ENCODE assay signal across 11 cellular contexts in the genomic region with DNA sequence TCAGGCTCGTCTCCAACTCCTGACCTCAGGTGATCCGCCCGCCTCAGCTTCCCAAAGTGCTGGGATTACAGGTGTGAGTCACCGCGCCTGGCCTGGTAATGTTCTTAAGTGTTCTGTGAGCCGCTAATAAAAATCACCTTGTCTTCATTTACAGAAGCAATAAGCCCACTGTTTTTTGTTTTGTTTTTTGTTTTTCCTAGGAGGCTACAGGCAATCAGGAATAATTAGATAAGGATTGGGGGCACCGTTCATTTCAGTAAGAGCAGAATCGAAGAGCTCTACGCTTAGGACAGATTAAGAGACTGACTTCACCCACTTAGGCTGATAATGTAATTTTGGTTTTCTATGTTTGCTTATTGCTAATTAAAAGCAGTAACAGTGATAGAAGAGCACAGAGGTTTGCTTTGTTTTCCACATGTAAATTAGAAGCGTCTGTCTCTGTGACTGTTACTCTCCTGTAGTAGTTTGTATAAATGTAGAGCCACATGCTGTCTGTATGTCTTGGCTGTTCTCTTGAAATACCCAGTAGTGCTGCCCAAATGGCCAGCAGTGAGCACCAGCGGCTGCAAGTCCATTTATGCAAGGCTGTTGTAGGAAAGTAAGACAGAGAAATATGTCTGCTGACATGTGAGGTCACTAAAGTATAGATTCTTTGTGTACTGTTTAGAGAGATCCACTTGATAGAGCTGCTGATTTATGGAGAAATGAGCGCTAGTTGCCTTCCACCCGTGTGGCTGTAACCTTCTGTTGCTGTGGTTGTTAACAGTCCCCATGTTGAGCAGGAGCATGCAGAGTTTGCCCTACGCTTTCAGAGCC. TPM values are rescaled to one million over a fixed set of nuclear protein-coding genes. Genes with fewer than 3 reads are reported as not detected.
DNase-seq lines count a peak whose midpoint lies in the region; FAIRE-seq and TF ChIP-seq lines count a peak whose summit lies in the region.
"Had no signal": no experiment of that assay in that cellular context is flagged by ENCODE, and none has a peak within 500 bp of the region (broad histone marks: within the 10 kb centered on the region; RNA-seq: fewer than 3 reads in every experiment).

No MANE protein-coding gene starts in this region.

- CTCF ChIA-PET in activated CD4-positive, alpha-beta T cell treated with anti-CD3 and anti-CD28 coated beads, Interleukin-2, amount 10 ng/mL, durations not matched to agents 7 days and 5 days (lab: Charles Lee): interaction anchor here (0.6 kb wide), 1 partner anchor 99 kb away, joined by 3 read pairs; no protein-coding TSS in a partner anchor
- CTCF ChIA-PET in activated naive CD4-positive, alpha-beta T cell treated with anti-CD3 and anti-CD28 coated beads, Interleukin-2, amount 10 ng/mL, durations not matched to agents 7 days and 5 days (lab: Charles Lee): no interaction called here

- TF ChIP-seq POLR2A in esophagus squamous epithelium (IDR thresholded peaks at IDR 0.05): no peak
- TF ChIP-seq POLR2A in stomach (IDR thresholded peaks at IDR 0.05): no peak
- no peak; the same call in 1 of the 2 replicates for TF ChIP-seq POLR2A in GM12892 (IDR thresholded peaks at IDR 0.05; ENCODE audit: low read depth, low read length)

- H3K27ac ChIP-seq in esophagus squamous epithelium: peak overlapping the region in 3 of 4 donors; percentile 6 to 47 (median 16)
- H3K27ac ChIP-seq in stomach: peak overlapping the region in 3 of 5 donors; percentile 28 to 49 (median 48)

- POLR2A ChIA-PET in activated CD4-positive, alpha-beta T cell treated with anti-CD3 and anti-CD28 coated beads, Interleukin-2, amount 10 ng/mL, durations not matched to agents 7 days and 5 days (lab: Charles Lee): no interaction called here

- no peaks in the 10 kb centered on the region for H3K36me3 Mint-ChIP-seq in activated CD4-positive, alpha-beta T cell treated with anti-CD3 and anti-CD28 coated beads, Interleukin-2, amount 10 ng/mL, durations not matched to agents 7 days and 5 days (ENCODE audit: low read depth)
- peaks cover 5% of the 10 kb centered on the region for H3K36me3 Mint-ChIP-seq in IgD-negative memory B cell
- no peaks in the 10 kb centered on the region for H3K36me3 Mint-ChIP-seq in activated naive CD4-positive, alpha-beta T cell treated with anti-CD3 and anti-CD28 coated beads, Interleukin-2, amount 10 ng/mL, durations not matched to agents 7 days and 5 days

- peak overlapping the region in 1 of 4 donors; percentile 29 for H3K4me3 ChIP-seq in esophagus squamous epithelium
- H3K4me3 ChIP-seq in stomach: peak overlapping the region in 1 of 4 donors; percentile 25

- intact Hi-C loops in esophagus squamous epithelium (cut with DNase I) (no loop called here), stomach (cut with DNase I; ENCODE audit: low total_unique reads) (no loop called here)

- no peaks in the 10 kb centered on the region for H3K9me3 Mint-ChIP-seq in activated CD4-positive, alpha-beta T cell treated with anti-CD3 and anti-CD28 coated beads, Interleukin-2, amount 10 ng/mL, durations not matched to agents 7 days and 5 days
- H3K9me3 Mint-ChIP-seq in IgD-negative memory B cell: no peaks in the 10 kb centered on the region
- H3K9me3 Mint-ChIP-seq in activated naive CD4-positive, alpha-beta T cell treated with anti-CD3 and anti-CD28 coated beads, Interleukin-2, amount 10 ng/mL, durations not matched to agents 7 days and 5 days: no peaks in the 10 kb centered on the region

- no peak overlapping the region for H3K4me3 Mint-ChIP-seq in activated CD4-positive, alpha-beta T cell treated with anti-CD3 and anti-CD28 coated beads, Interleukin-2, amount 10 ng/mL, durations not matched to agents 7 days and 5 days
- H3K4me3 Mint-ChIP-seq in IgD-negative memory B cell: peak overlapping the region; percentile 65 to 92 (median 80)
- H3K4me3 Mint-ChIP-seq in activated naive CD4-positive, alpha-beta T cell treated with anti-CD3 and anti-CD28 coated beads, Interleukin-2, amount 10 ng/mL, durations not matched to agents 7 days and 5 days: no peak overlapping the region

- peaks cover 11% of the 10 kb centered on the region for H3K4me1 Mint-ChIP-seq in activated CD4-positive, alpha-beta T cell treated with anti-CD3 and anti-CD28 coated beads, Interleukin-2, amount 10 ng/mL, durations not matched to agents 7 days and 5 days
- H3K4me1 Mint-ChIP-seq in IgD-negative memory B cell: peaks cover 55 to 68% (median 63%) of the 10 kb centered on the region in 3 donors
- H3K4me1 Mint-ChIP-seq in activated naive CD4-positive, alpha-beta T cell treated with anti-CD3 and anti-CD28 coated beads, Interleukin-2, amount 10 ng/mL, durations not matched to agents 7 days and 5 days: peaks cover 1% of the 10 kb centered on the region

- no peaks in the 10 kb centered on the region for H3K27me3 ChIP-seq in esophagus squamous epithelium
- H3K27me3 ChIP-seq in stomach: no peaks in the 10 kb centered on the region

- 64 to 70% methylated on average over 13 to 14 of the region's 14 CpGs for WGBS in esophagus squamous epithelium, 2 donors
- 80 to 85% (median 80%) methylated on average over 14 of the region's 14 CpGs for WGBS in stomach, 5 donors

- H3K36me3 ChIP-seq in esophagus squamous epithelium: no peaks in the 10 kb centered on the region
- no peaks in the 10 kb centered on the region for H3K36me3 ChIP-seq in stomach

- peaks cover 0 to 63% (median 33%) of the 10 kb centered on the region in 3 donors for H3K4me1 ChIP-seq in esophagus squamous epithelium
- H3K4me1 ChIP-seq in stomach: peaks cover 28 to 84% (median 56%) of the 10 kb centered on the region in 4 donors

- peak overlapping the region; percentile 21 for H3K27ac Mint-ChIP-seq in activated CD4-positive, alpha-beta T cell treated with anti-CD3 and anti-CD28 coated beads, Interleukin-2, amount 10 ng/mL, durations not matched to agents 7 days and 5 days
- H3K27ac Mint-ChIP-seq in IgD-negative memory B cell: peak overlapping the region; percentile 32 to 92 (median 48)
- H3K27ac Mint-ChIP-seq in activated naive CD4-positive, alpha-beta T cell treated with anti-CD3 and anti-CD28 coated beads, Interleukin-2, amount 10 ng/mL, durations not matched to agents 7 days and 5 days: no peak overlapping the region

- peaks cover 11% of the 10 kb centered on the region for H3K27me3 Mint-ChIP-seq in activated CD4-positive, alpha-beta T cell treated with anti-CD3 and anti-CD28 coated beads, Interleukin-2, amount 10 ng/mL, durations not matched to agents 7 days and 5 days
- H3K27me3 Mint-ChIP-seq in IgD-negative memory B cell: no peaks in the 10 kb centered on the region
- peaks cover 14% of the 10 kb centered on the region for H3K27me3 Mint-ChIP-seq in activated naive CD4-positive, alpha-beta T cell treated with anti-CD3 and anti-CD28 coated beads, Interleukin-2, amount 10 ng/mL, durations not matched to agents 7 days and 5 days

- no peak for TF ChIP-seq EP300 in stomach (IDR thresholded peaks at IDR 0.05)

- H3K9me3 ChIP-seq in esophagus squamous epithelium: no peaks in the 10 kb centered on the region
- no peaks in the 10 kb centered on the region for H3K9me3 ChIP-seq in stomach

- FAIRE-seq in GM12892 (lab: Jason Lieb, UNC): no peak

- DNase-seq in activated CD4-positive, alpha-beta T cell treated with anti-CD3 and anti-CD28 coated beads, Interleukin-2, amount 10 ng/mL, durations not matched to agents 7 days and 5 days: no peak
- no peak for DNase-seq in activated CD4-positive, alpha-beta T cell treated with anti-CD3 and anti-CD28 coated beads for 48 hours
- no peak for DNase-seq in esophagus squamous epithelium (lab: John Stamatoyannopoulos, UW)
- no peak for DNase-seq in stomach
- no peak for DNase-seq in AML-193 (lab: John Stamatoyannopoulos, UW)
- no peak for DNase-seq in activated naive CD4-positive, alpha-beta T cell treated with anti-CD3 and anti-CD28 coated beads, Interleukin-2, amount 10 ng/mL, durations not matched to agents 7 days and 5 days
- no peak for DNase-seq in GM12892 (ENCODE audit: insufficient read length)
- DNase-seq: anterior cingulate cortex; Karpas-422; stimulated activated CD4-positive, alpha-beta T cell treated with anti-CD3 and anti-CD28 coated beads, Interleukin-4, amount 100 ng/mL, for 4 hours had no signal

- TF ChIP-seq CTCF in esophagus squamous epithelium (IDR thresholded peaks at IDR 0.05): no peak
- TF ChIP-seq CTCF in stomach (IDR thresholded peaks at IDR 0.05): no peak

RNA-seq across cellular contexts. Expression of gene TRIO, which starts 30.5 kb away (rescaled TPM):
- 1 to 10 TPM; 3.7 to 4.2 TPM for total RNA-seq in activated CD4-positive, alpha-beta T cell treated with anti-CD3 and anti-CD28 coated beads, Interleukin-2, amount 10 ng/mL, durations not matched to agents 7 days and 5 days
- polyA plus RNA-seq in IgD-negative memory B cell (8.5 TPM), stomach (10 to 100 TPM in 2 of 3 donors, 1 to 10 TPM in 1; 9.9 to 20.8 (median 15.3) TPM)
- total RNA-seq in esophagus squamous epithelium (100 to 1,000 TPM in 1 of 4 donors, 10 to 100 TPM in 3; 21.2 to 105 (median 47.6) TPM), stomach (100 to 1,000 TPM in 4 of 5 donors, 10 to 100 TPM in 1; 67.1 to 558 (median 199) TPM)
- polyA plus RNA-seq in GM12892 (2012; ENCODE audit: missing spikeins): 77.8 TPM

Comparison
In these comparisons a context has a peak if more than half of its experiments do, and no peak if none do; other contexts are left out.
1. H3K4me3 Mint-ChIP-seq: peak in IgD-negative memory B cell (4 of 4); none in activated CD4-positive, alpha-beta T cell treated with anti-CD3 and anti-CD28 coated beads, Interleukin-2, amount 10 ng/mL, durations not matched to agents 7 days and 5 days (single experiment) and activated naive CD4-positive, alpha-beta T cell treated with anti-CD3 and anti-CD28 coated beads, Interleukin-2, amount 10 ng/mL, durations not matched to agents 7 days and 5 days (single experiment).
2. RNA of gene TRIO, which starts 30.5 kb away (total RNA-seq): 67.1 to 558 TPM in stomach and 21.2 to 105 TPM in esophagus squamous epithelium; 3.7 to 4.2 TPM in activated CD4-positive, alpha-beta T cell treated with anti-CD3 and anti-CD28 coated beads, Interleukin-2, amount 10 ng/mL, durations not matched to agents 7 days and 5 days; every median in the first group is over 4 times any median in the second.